15 cellular contexts compared by ENCODE assay signal in the genomic region with DNA sequence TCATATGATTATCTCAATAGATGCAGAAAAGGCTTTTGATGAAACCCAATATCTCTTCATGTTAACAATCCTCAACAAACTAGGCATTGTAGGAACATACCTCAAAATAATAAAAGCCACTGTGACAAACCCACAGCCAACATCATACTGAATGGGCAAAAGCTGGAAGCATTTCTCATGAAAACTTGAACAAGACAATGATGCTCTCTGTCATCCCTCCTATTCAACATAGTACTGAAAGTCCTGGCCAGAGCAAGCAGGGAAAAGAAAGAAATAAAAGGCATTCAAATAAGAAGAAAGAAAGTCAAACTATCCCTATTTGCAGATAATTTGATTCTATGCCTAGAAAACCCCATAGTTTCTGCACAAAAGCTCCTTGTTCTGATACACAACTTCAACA.
DNase-seq lines count a peak whose midpoint lies in the region; ATAC-seq lines count a peak whose summit lies in the region.
"Had no signal": no experiment of that assay in that cellular context is flagged by ENCODE, and none has a peak within 500 bp of the region (broad histone marks: within the 10 kb centered on the region; RNA-seq: fewer than 3 reads in every experiment).

No MANE protein-coding gene starts in this region.

- no peak overlapping the region for H3K27ac Mint-ChIP-seq in CD4-positive, alpha-beta memory T cell
- H3K27ac Mint-ChIP-seq: CD8-positive, alpha-beta T cell; GM23338 had no signal

- no peaks in the 10 kb centered on the region for H3K36me3 ChIP-seq in CD4-positive, alpha-beta memory T cell (ENCODE audit: insufficient read depth, low read length)
- H3K36me3 ChIP-seq: BE2C had no signal

- H3K27me3 ChIP-seq in CD4-positive, alpha-beta memory T cell (ENCODE audit: insufficient read depth, low read length), result no peaks in the 10 kb centered on the region
- H3K27me3 ChIP-seq: BE2C had no signal

- no peaks in the 10 kb centered on the region for H3K27me3 Mint-ChIP-seq in CD4-positive, alpha-beta memory T cell

- no peak overlapping the region for H3K4me3 Mint-ChIP-seq in CD4-positive, alpha-beta memory T cell
- H3K4me3 Mint-ChIP-seq: CD8-positive, alpha-beta T cell; GM23338 had no signal

- H3K4me1 ChIP-seq in CD4-positive, alpha-beta memory T cell (ENCODE audit: insufficient read depth, low read length), result no peaks in the 10 kb centered on the region
- H3K4me1 ChIP-seq: BE2C had no signal

- H3K9me3 Mint-ChIP-seq in CD4-positive, alpha-beta memory T cell, result peaks cover 4 to 35% (median 26%) of the 10 kb centered on the region in 8 donors
- H3K9me3 Mint-ChIP-seq: GM23338 had no signal

- in situ Hi-C loops in G401 (cut with HindIII; ENCODE audit: low sequenced_read_pairs), result no loop called here

- H3K36me3 Mint-ChIP-seq in CD4-positive, alpha-beta memory T cell, result no peaks in the 10 kb centered on the region
- H3K36me3 Mint-ChIP-seq: CD8-positive, alpha-beta T cell had no signal

- no peaks in the 10 kb centered on the region for H3K9me3 ChIP-seq in CD4-positive, alpha-beta memory T cell (ENCODE audit: control insufficient read depth in 1 of 2, low read length in 2 of 2)
- H3K9me3 ChIP-seq: BE2C, Caco-2 had no signal

- intact Hi-C loops in CD4-positive, alpha-beta memory T cell (cut with micrococcal nuclease), result no loop called here
- intact Hi-C loops in left ventricle myocardium superior (cut with micrococcal nuclease), result no loop called here

- POLR2A ChIA-PET in CD4-positive, alpha-beta memory T cell (lab: Charles Lee; ENCODE audit: partially characterized antibody), result no interaction called here

- H3K4me3 ChIP-seq in CD4-positive, alpha-beta memory T cell (ENCODE audit: low read length in 2 of 2), result no peak overlapping the region
- H3K4me3 ChIP-seq: GM23338 had no signal

- no peaks in the 10 kb centered on the region for H3K4me1 Mint-ChIP-seq in CD4-positive, alpha-beta memory T cell
- H3K4me1 Mint-ChIP-seq: GM23338 had no signal

- CTCF ChIA-PET in CD4-positive, alpha-beta memory T cell (lab: Charles Lee; ENCODE audit: partially characterized antibody), result no interaction called here

- peak; percentile 7 for DNase-seq in G401 (ENCODE audit: low spot score)
- DNase-seq in foreskin melanocyte, result peak; percentile 93
- peak; percentile 79 for DNase-seq in medulla oblongata (ENCODE audit: extremely low spot score)
- peak; percentile 60 for DNase-seq in superior temporal gyrus (ENCODE audit: extremely low spot score)
- no peak for DNase-seq in CD4-positive, alpha-beta memory T cell
- no peak for DNase-seq in left ventricle myocardium superior
- no peak for DNase-seq in NCI-H2227 treated with DMSO at 0.1 percent for 48 hours (lab: John Stamatoyannopoulos, UW)
- DNase-seq: BE2C; Caco-2; CD8-positive, alpha-beta T cell; DMS53; H7 had no signal

- no peak overlapping the region for H3K27ac ChIP-seq in CD4-positive, alpha-beta memory T cell (ENCODE audit: low read depth, low read length)
- H3K27ac ChIP-seq: C4-2B had no signal

- ATAC-seq in left ventricle myocardium superior, result no peak
- ATAC-seq: CD8-positive, alpha-beta T cell; GM23338; HepG2 had no signal

Comparison
In these comparisons a context has a peak if more than half of its experiments do, and no peak if none do; other contexts are left out.
1. DNase-seq: peak in G401 (single experiment), foreskin melanocyte (single experiment), medulla oblongata (single experiment) and superior temporal gyrus (single experiment); none in CD4-positive, alpha-beta memory T cell (0 of 5), left ventricle myocardium superior (single experiment) and NCI-H2227 treated with DMSO at 0.1 percent for 48 hours (single experiment).